ENCODE assay signal across 9 cellular contexts in the genomic region with DNA sequence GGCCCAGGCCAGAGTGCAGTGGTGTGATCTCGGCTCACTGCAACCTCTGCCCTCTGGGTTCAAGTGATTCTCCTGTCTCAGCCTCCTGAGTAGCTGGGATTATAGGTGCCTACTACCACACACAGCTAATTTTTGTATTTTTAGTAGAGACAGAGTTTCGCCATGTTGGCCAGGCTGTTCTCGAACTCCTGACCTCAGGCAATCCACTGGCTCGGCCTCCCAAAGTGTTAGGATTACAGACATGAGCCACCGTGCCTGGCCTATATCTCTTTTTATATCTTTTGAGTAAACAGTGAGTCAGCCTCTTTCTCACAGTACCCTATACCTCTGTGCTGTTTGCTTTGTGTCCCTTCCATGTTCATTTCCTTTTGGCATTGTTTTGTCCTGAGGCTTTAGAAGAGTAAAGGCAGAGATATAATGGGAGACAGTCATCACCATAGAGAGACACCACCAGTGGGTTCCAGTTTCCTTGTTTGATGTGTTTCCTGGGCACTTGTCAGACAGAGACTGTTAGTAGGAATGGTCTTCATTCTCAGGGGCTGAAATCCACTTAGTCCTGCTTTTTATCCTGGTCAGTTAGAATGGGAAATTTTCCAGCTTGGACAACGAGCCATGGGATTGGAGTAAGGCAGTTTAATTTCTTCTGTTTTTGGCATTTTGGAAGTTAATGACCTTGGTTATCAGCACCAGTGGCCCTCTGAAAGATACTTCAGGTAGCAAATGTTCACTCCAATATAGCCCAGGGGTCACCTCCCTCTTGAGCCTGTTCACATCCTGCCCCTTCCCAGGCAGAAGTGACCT. TPM values are rescaled to one million over a fixed set of nuclear protein-coding genes. Genes with fewer than 3 reads are reported as not detected.
DNase-seq lines count a peak whose midpoint lies in the region; ATAC-seq and TF ChIP-seq lines count a peak whose summit lies in the region.
"Had no signal": no experiment of that assay in that cellular context is flagged by ENCODE, and none has a peak within 500 bp of the region (broad histone marks: within the 10 kb centered on the region; RNA-seq: fewer than 3 reads in every experiment).

No MANE protein-coding gene starts in this region.

- no peaks in the 10 kb centered on the region for H3K9me2 ChIP-seq in Karpas-422 (replicated peaks; ENCODE audit: insufficient read depth, low read length)

- H3K27ac ChIP-seq in right cardiac atrium (ENCODE audit: low read length) = peak overlapping the region; percentile 57
- H3K27ac ChIP-seq in right atrium auricular region = peak overlapping the region in 1 of 2 donors; percentile 42
- no peak overlapping the region for H3K27ac ChIP-seq in aorta (ENCODE audit: low read depth in 1 of 2, low read length in 2 of 2)
- no peak overlapping the region for H3K27ac ChIP-seq in Karpas-422 (ENCODE audit: low read length)
- H3K27ac ChIP-seq: heart right ventricle had no signal

- H3K9me3 ChIP-seq in right cardiac atrium (ENCODE audit: control insufficient read depth, low read length) = no peaks in the 10 kb centered on the region
- no peaks in the 10 kb centered on the region for H3K9me3 ChIP-seq in right atrium auricular region
- no peaks in the 10 kb centered on the region for H3K9me3 ChIP-seq in aorta (ENCODE audit: control insufficient read depth, low read length)
- H3K9me3 ChIP-seq in Karpas-422 (ENCODE audit: low read length) = no peaks in the 10 kb centered on the region
- H3K9me3 ChIP-seq: heart right ventricle had no signal

- DNase-seq in right cardiac atrium (no peak), right atrium auricular region (ENCODE audit: low spot score) (no peak), SW 1271 (lab: John Stamatoyannopoulos, UW) (peak; percentile 49 to 81), glomerular visceral epithelial cell (ENCODE audit: extremely low spot score) (peak; percentile 56), aorta (no peak), Karpas-422 (no peak)
- DNase-seq in effector CD8-positive, alpha-beta T cell (lab: John Stamatoyannopoulos, UW) = no peak
- DNase-seq: heart right ventricle had no signal

- no peaks in the 10 kb centered on the region for H4K20me1 ChIP-seq in Karpas-422 (ENCODE audit: insufficient read depth, low read depth, low read length)

- peaks cover 3% of the 10 kb centered on the region; the same call in 1 of the 2 replicates for H3K79me2 ChIP-seq in Karpas-422 (ENCODE audit: low read length)

- H3K4me2 ChIP-seq in Karpas-422 (ENCODE audit: low read depth, low read length, poor library complexity, severe bottlenecking) = no peak overlapping the region

- H2AFZ ChIP-seq in Karpas-422 (ENCODE audit: low read length) = no peak overlapping the region

- no peak for TF ChIP-seq CTCF in right atrium auricular region (IDR thresholded peaks at IDR 0.05)

- intact Hi-C loops in right cardiac atrium (cut with DNase I) = no loop called here
- intact Hi-C loops in aorta (cut with DNase I) = no loop called here

- 66% methylated on average over 6 of the region's 6 CpGs for WGBS in right cardiac atrium
- WGBS in aorta, 2 donors = 51 to 53% methylated on average over 6 of the region's 6 CpGs

- no peak overlapping the region for H3K4me3 ChIP-seq in right cardiac atrium (ENCODE audit: low read length)
- H3K4me3 ChIP-seq in right atrium auricular region = no peak overlapping the region
- no peak overlapping the region for H3K4me3 ChIP-seq in aorta (ENCODE audit: low read length in 2 of 2)
- H3K4me3 ChIP-seq in Karpas-422 (ENCODE audit: low read length) = no peak overlapping the region
- H3K4me3 ChIP-seq: heart right ventricle had no signal

- ATAC-seq in right cardiac atrium (peak in 1 of 2 donors; percentile 77), aorta (ENCODE audit: low FRiP score) (no peak), GM21723 (IDR thresholded peaks at IDR 0.05; ENCODE audit: unreplicated experiment) (no peak)

- H3K27me3 ChIP-seq in right cardiac atrium (ENCODE audit: control insufficient read depth, insufficient read depth) = no peaks in the 10 kb centered on the region
- no peaks in the 10 kb centered on the region for H3K27me3 ChIP-seq in right atrium auricular region
- no peaks in the 10 kb centered on the region for H3K27me3 ChIP-seq in aorta (ENCODE audit: control insufficient read depth in 1 of 2, insufficient read depth in 2 of 2, low read length in 1 of 2)
- no peaks in the 10 kb centered on the region for H3K27me3 ChIP-seq in Karpas-422 (ENCODE audit: low read length)
- H3K27me3 ChIP-seq: heart right ventricle had no signal

- H3K36me3 ChIP-seq in right atrium auricular region (peaks cover 10% of the 10 kb centered on the region), aorta (ENCODE audit: control insufficient read depth in 1 of 2, insufficient read depth in 2 of 2, low read length in 1 of 2) (peaks cover 2 to 3% of the 10 kb centered on the region in 2 donors), Karpas-422 (ENCODE audit: insufficient read depth, low read length) (peaks cover 31% of the 10 kb centered on the region; the same call in 1 of the 2 replicates)

- H3K4me1 ChIP-seq in right cardiac atrium (ENCODE audit: control insufficient read depth, insufficient read depth, low read length) (no peaks in the 10 kb centered on the region), right atrium auricular region (peaks cover 0 to 3% of the 10 kb centered on the region in 2 donors), aorta (ENCODE audit: control insufficient read depth in 1 of 2, insufficient read depth in 2 of 2, low read length in 2 of 2) (no peaks in the 10 kb centered on the region), Karpas-422 (ENCODE audit: low read length) (peaks cover 20% of the 10 kb centered on the region)

- H3K9ac ChIP-seq in Karpas-422 (ENCODE audit: low read length) = no peak overlapping the region

RNA-seq across cellular contexts. Expression of a gene that starts 32.2 kb away (rescaled TPM):
- 10 to 100 TPM; 34.1 to 51.3 (median 39.8) TPM for total RNA-seq in right cardiac atrium
- polyA plus RNA-seq in right cardiac atrium = 19.1 TPM
- 10 to 100 TPM; 15.9 to 30.5 TPM for total RNA-seq in right atrium auricular region
- total RNA-seq in aorta = 100 to 1,000 TPM in 1 of 2 donors, 10 to 100 TPM in 1; 92.5 to 102 TPM
- 10 to 100 TPM; 18.0 to 51.7 TPM for polyA plus RNA-seq in aorta
- total RNA-seq in Karpas-422 (2014; rRNA removed; shearing (Covaris generic); ENCODE audit: low replicate concordance) = 39.9 and 63.6 TPM in 2 replicates

RNA-seq across cellular contexts. Expression of a gene that starts 48.5 kb away (rescaled TPM):
- total RNA-seq in right cardiac atrium = 10 to 100 TPM; 13.0 to 21.1 (median 14.0) TPM
- polyA plus RNA-seq in right cardiac atrium = 5.2 TPM
- total RNA-seq in right atrium auricular region = 10 to 100 TPM; 10.7 to 16.4 TPM
- total RNA-seq in aorta = 10 to 100 TPM; 26.6 to 28.0 TPM
- polyA plus RNA-seq in aorta = 10 to 100 TPM; 12.9 to 19.8 TPM
- 15.7 and 17.9 TPM in 2 replicates for total RNA-seq in Karpas-422 (2014; rRNA removed; shearing (Covaris generic); ENCODE audit: low replicate concordance)

Comparison
In these comparisons a context has a peak if more than half of its experiments do, and no peak if none do; other contexts are left out.
1. DNase-seq: peak in SW 1271 (2 of 2) and glomerular visceral epithelial cell (single experiment); none in right cardiac atrium (0 of 3), right atrium auricular region (single experiment), aorta (0 of 2), Karpas-422 (single experiment) and effector CD8-positive, alpha-beta T cell (single experiment).